In genomic region chr16:24516900-24517669, GRCh38 we compare ENCODE assay signal across 1 cellular context.
TF ChIP-seq lines count a peak whose summit lies in the region.

No MANE protein-coding gene starts in this region.

TF ChIP-seq in HepG2, 621 proteins besides CTCF, POLR2A, EP300 and RAD21 (continued from another document and continues in another):
- TF ChIP-seq BCL3 (CRISPR knock-in tag; IDR thresholded peaks at IDR 0.05) (no peak), ARNTL (CRISPR knock-in tag; IDR thresholded peaks at IDR 0.05) (no peak), ATF2 (CRISPR knock-in tag; IDR thresholded peaks at IDR 0.05) (0 out of 2 replicates have a peak, but pooled peaks have one; percentile 21), CHD2 (IDR thresholded peaks at IDR 0.05; ENCODE audit: low read depth, low read length) (no peak), PAF1 (CRISPR knock-in tag; IDR thresholded peaks at IDR 0.05) (no peak), ZNF329 (CRISPR knock-in tag; IDR thresholded peaks at IDR 0.05; ENCODE audit: low read depth) (no peak), YEATS2 (CRISPR knock-in tag; IDR thresholded peaks at IDR 0.05; ENCODE audit: borderline replicate concordance) (peak; percentile 45; the same call in 1 of the 2 replicates), SMC3 (IDR thresholded peaks at IDR 0.05; ENCODE audit: low read length) (peak; percentile 96), ATF3 (CRISPR knock-in tag; IDR thresholded peaks at IDR 0.05) (no peak), BRF2 (CRISPR knock-in tag; IDR thresholded peaks at IDR 0.05) (no peak), NFKB2 (CRISPR knock-in tag; IDR thresholded peaks at IDR 0.05; ENCODE audit: borderline replicate concordance) (no peak), NFAT5 (CRISPR knock-in tag; IDR thresholded peaks at IDR 0.05) (no peak), GATAD2A (CRISPR knock-in tag; IDR thresholded peaks at IDR 0.05) (peak; percentile 46; the same call in 1 of the 2 replicates), RAD51 (IDR thresholded peaks at IDR 0.05; ENCODE audit: borderline replicate concordance) (no peak), MEIS2 (CRISPR knock-in tag; IDR thresholded peaks at IDR 0.05) (no peak), XRCC5 (optimal IDR thresholded peaks at IDR 0.05; ENCODE audit: low read length) (peak; percentile 87), TIGD3 (CRISPR knock-in tag; IDR thresholded peaks at IDR 0.05; ENCODE audit: borderline replicate concordance) (no peak), ZNF232 (CRISPR knock-in tag; IDR thresholded peaks at IDR 0.05; ENCODE audit: borderline replicate concordance) (no peak), ZBTB44 (CRISPR knock-in tag; IDR thresholded peaks at IDR 0.05) (0 out of 2 replicates have a peak, but pooled peaks have one; percentile 22), CREB1 (IDR thresholded peaks at IDR 0.05) (no peak), CREB1 (CRISPR knock-in tag; IDR thresholded peaks at IDR 0.05) (no peak), U2AF2 (IDR thresholded peaks at IDR 0.05; ENCODE audit: low read depth, low read length) (no peak), HNRNPH1 (optimal IDR thresholded peaks at IDR 0.05; ENCODE audit: low read depth, low read length) (no peak), ZNF224 (CRISPR knock-in tag; IDR thresholded peaks at IDR 0.05) (no peak), ZBTB1 (CRISPR knock-in tag; IDR thresholded peaks at IDR 0.05; ENCODE audit: borderline replicate concordance) (no peak), FOXO4 (CRISPR knock-in tag; conservative IDR thresholded peaks at IDR 0.05) (no peak), ATF6 (CRISPR knock-in tag; conservative IDR thresholded peaks at IDR 0.05) (no peak), ZNF441 (CRISPR knock-in tag; IDR thresholded peaks at IDR 0.05; ENCODE audit: borderline replicate concordance) (0 out of 2 replicates have a peak, but pooled peaks have one; percentile 19), ZFP90 (CRISPR knock-in tag; IDR thresholded peaks at IDR 0.05; ENCODE audit: borderline replicate concordance) (no peak), ZNF496 (CRISPR knock-in tag; IDR thresholded peaks at IDR 0.05; ENCODE audit: insufficient replicate concordance) (no peak), ATF1 (CRISPR knock-in tag; IDR thresholded peaks at IDR 0.05) (no peak), CERS6 (CRISPR knock-in tag; IDR thresholded peaks at IDR 0.05) (0 out of 2 replicates have a peak, but pooled peaks have one; percentile 25), SRF (IDR thresholded peaks at IDR 0.05; ENCODE audit: low read depth, low read length) (no peak), MTF1 (CRISPR knock-in tag; IDR thresholded peaks at IDR 0.05) (no peak), ZNF597 (CRISPR knock-in tag; IDR thresholded peaks at IDR 0.05) (no peak), ZNF503 (CRISPR knock-in tag; IDR thresholded peaks at IDR 0.05) (no peak), ZNF781 (CRISPR knock-in tag; IDR thresholded peaks at IDR 0.05; ENCODE audit: borderline replicate concordance, not compliant biosample characterization) (no peak), PHF5A (CRISPR knock-in tag; IDR thresholded peaks at IDR 0.05; ENCODE audit: low read depth, unreplicated experiment) (no peak), GFI1 (CRISPR knock-in tag; IDR thresholded peaks at IDR 0.05; ENCODE audit: borderline replicate concordance) (no peak), IKZF1 (IDR thresholded peaks at IDR 0.05) (no peak), MBD4 (IDR thresholded peaks at IDR 0.05; ENCODE audit: borderline replicate concordance, low read length) (no peak), BORCS8-MEF2B (CRISPR knock-in tag; IDR thresholded peaks at IDR 0.05) (no peak), ZNF33A (CRISPR knock-in tag; IDR thresholded peaks at IDR 0.05; ENCODE audit: borderline replicate concordance) (no peak)
